Comparison of ENCODE assay signal across 11 cellular contexts in genomic region chr5:55650391-55650790, GRCh38.
DNase-seq lines count a peak whose midpoint lies in the region; ATAC-seq and TF ChIP-seq lines count a peak whose summit lies in the region.
"Had no signal": no experiment of that assay in that cellular context is flagged by ENCODE, and none has a peak within 500 bp of the region (broad histone marks: within the 10 kb centered on the region; RNA-seq: fewer than 3 reads in every experiment).

No MANE protein-coding gene starts in this region.

- DNase-seq in GDM1 (lab: John Stamatoyannopoulos, UW) (peak; percentile 4), T-helper 17 cell (no peak), fibroblast of mammary gland (ENCODE audit: low read depth) (peak; percentile 56), glutamatergic neuron (no peak), NOMO-1 (lab: John Stamatoyannopoulos, UW; ENCODE audit: unreplicated experiment in 2 of 2) (no peak)
- no peak for DNase-seq in stimulated activated CD4-positive, alpha-beta T cell treated with anti-CD3 and anti-CD28 coated beads, Interleukin-12 subunit alpha, Interleukin-12 subunit beta, amount 100 ng/mL, for 4 hours
- DNase-seq: heart left ventricle, retina had no signal

- H3K9me3 Mint-ChIP-seq in glutamatergic neuron (ENCODE audit: unreplicated experiment): no peaks in the 10 kb centered on the region

- TF ChIP-seq CTCF in fibroblast of mammary gland (conservative IDR thresholded peaks at IDR 0.05; ENCODE audit: control insufficient read depth, insufficient read depth, low read depth, low read length): no peak
- no peak for TF ChIP-seq CTCF in glutamatergic neuron (IDR thresholded peaks at IDR 0.05; ENCODE audit: partially characterized antibody, unreplicated experiment)

- H3K4me1 Mint-ChIP-seq in T-helper 17 cell: peaks cover 16% of the 10 kb centered on the region
- H3K4me1 Mint-ChIP-seq in glutamatergic neuron (ENCODE audit: low read depth, unreplicated experiment): no peaks in the 10 kb centered on the region

- peaks cover 12% of the 10 kb centered on the region for H3K4me1 ChIP-seq in ACC112 (ENCODE audit: control insufficient read depth, insufficient read depth, low read length, unreplicated experiment)

- H2AFZ ChIP-seq in ACC112 (ENCODE audit: low read length, unreplicated experiment): no peak overlapping the region

- H3K36me3 Mint-ChIP-seq in T-helper 17 cell (ENCODE audit: low read depth): peaks cover 2% of the 10 kb centered on the region
- no peaks in the 10 kb centered on the region for H3K36me3 Mint-ChIP-seq in glutamatergic neuron (ENCODE audit: unreplicated experiment)

- H3K27me3 Mint-ChIP-seq in T-helper 17 cell (no peaks in the 10 kb centered on the region), glutamatergic neuron (ENCODE audit: unreplicated experiment) (no peaks in the 10 kb centered on the region)

- ATAC-seq in T-helper 17 cell: peak; percentile 77
- ATAC-seq in HG03097 (IDR thresholded peaks at IDR 0.05; ENCODE audit: low FRiP score, unreplicated experiment): no peak
- ATAC-seq: heart left ventricle had no signal

- H3K27ac ChIP-seq in ACC112 (ENCODE audit: low read depth, low read length): peak overlapping the region; percentile 2; the same call in 1 of the 2 replicates
- H3K27ac ChIP-seq: heart left ventricle, SJCRH30 had no signal

- no peaks in the 10 kb centered on the region for H3K27me3 ChIP-seq in ACC112 (ENCODE audit: insufficient read depth, low read length)
- H3K27me3 ChIP-seq: heart left ventricle, SJCRH30 had no signal

- no peak overlapping the region for H3K4me3 ChIP-seq in ACC112 (ENCODE audit: low read depth, low read length)
- H3K4me3 ChIP-seq in fibroblast of mammary gland (ENCODE audit: control insufficient read depth, low read depth, low read length): no peak overlapping the region
- H3K4me3 ChIP-seq: heart left ventricle, SJCRH30 had no signal

- H3K4me3 Mint-ChIP-seq in T-helper 17 cell (peak overlapping the region; percentile 69), glutamatergic neuron (ENCODE audit: unreplicated experiment) (no peak overlapping the region)

- no peaks in the 10 kb centered on the region for H3K9me3 ChIP-seq in T-helper 17 cell (ENCODE audit: control insufficient read depth, low read length, poor library complexity, severe bottlenecking)
- H3K9me3 ChIP-seq: heart left ventricle, SJCRH30 had no signal

- no peaks in the 10 kb centered on the region; the same call in 1 of the 2 replicates for H3K36me3 ChIP-seq in ACC112 (ENCODE audit: insufficient read depth, low read length)

- H3K79me2 ChIP-seq in ACC112 (ENCODE audit: control insufficient read depth, insufficient read depth, low read length, unreplicated experiment): no peaks in the 10 kb centered on the region

- H3K27ac Mint-ChIP-seq in T-helper 17 cell (peak overlapping the region; percentile 90), glutamatergic neuron (ENCODE audit: unreplicated experiment) (no peak overlapping the region)

Comparison
In these comparisons a context has a peak if more than half of its experiments do, and no peak if none do; other contexts are left out.
1. DNase-seq: peak in GDM1 (single experiment) and fibroblast of mammary gland (single experiment); none in T-helper 17 cell (0 of 3), stimulated activated CD4-positive, alpha-beta T cell treated with anti-CD3 and anti-CD28 coated beads, Interleukin-12 subunit alpha, Interleukin-12 subunit beta, amount 100 ng/mL, for 4 hours (single experiment), glutamatergic neuron (single experiment) and NOMO-1 (0 of 2).